In genomic region chr4:104064650-104065577, GRCh38 we compare ENCODE assay signal across 8 cellular contexts.
DNase-seq lines count a peak whose midpoint lies in the region; ATAC-seq and TF ChIP-seq lines count a peak whose summit lies in the region.

No MANE protein-coding gene starts in this region.

- TF ChIP-seq CTCF in Loucy (conservative IDR thresholded peaks at IDR 0.05; ENCODE audit: low read length): peak; percentile 63
- peak; percentile 34 to 49 for TF ChIP-seq CTCF in fibroblast of lung (conservative IDR thresholded peaks at IDR 0.05 in 1 of 2, IDR thresholded peaks at IDR 0.05 in 1 of 2; ENCODE audit: low read depth in 1 of 2, low read length in 2 of 2)
- peak; percentile 18 for TF ChIP-seq CTCF in osteoblast (IDR thresholded peaks at IDR 0.05; ENCODE audit: extremely low read depth, low read depth, low read length)
- TF ChIP-seq CTCF in gastrocnemius medialis (IDR thresholded peaks at IDR 0.05 in 4 of 5, conservative IDR thresholded peaks at IDR 0.05 in 1 of 5): peak in 1 of 5 experiments; percentile 28

- no peaks in the 10 kb centered on the region for H3F3A ChIP-seq in Loucy (ENCODE audit: low read depth)

- intact Hi-C loops in gastrocnemius medialis (cut with DNase I; ENCODE audit: low total_unique reads): no loop called here

- no peaks in the 10 kb centered on the region for H4K20me1 ChIP-seq in Loucy (ENCODE audit: insufficient read depth, low read length, poor library complexity, severe bottlenecking)
- H4K20me1 ChIP-seq in fibroblast of lung (ENCODE audit: control insufficient read depth, extremely low read depth, insufficient read depth, low read length): no peaks in the 10 kb centered on the region
- H4K20me1 ChIP-seq in osteoblast (ENCODE audit: insufficient read depth, low read length): no peaks in the 10 kb centered on the region

- H3K4me2 ChIP-seq in Loucy (ENCODE audit: low read depth, low read length, poor library complexity, severe bottlenecking) (no peak overlapping the region), fibroblast of lung (ENCODE audit: extremely low read depth, insufficient read depth, low read length) (no peak overlapping the region), osteoblast (ENCODE audit: insufficient read depth, low read length) (no peak overlapping the region)

- H3K79me2 ChIP-seq in Loucy (ENCODE audit: insufficient read depth, low read length) (no peaks in the 10 kb centered on the region), fibroblast of lung (ENCODE audit: control insufficient read depth, insufficient read depth, low read length) (no peaks in the 10 kb centered on the region), osteoblast (ENCODE audit: insufficient read depth, low read length) (no peaks in the 10 kb centered on the region)

- ATAC-seq in gastrocnemius medialis: no peak

- H2AFZ ChIP-seq in Loucy (ENCODE audit: low read length) (no peak overlapping the region), fibroblast of lung (ENCODE audit: low read length) (no peak overlapping the region), osteoblast (ENCODE audit: low read length) (no peak overlapping the region)

- H3K9ac ChIP-seq in Loucy (ENCODE audit: low read depth, low read length, poor library complexity, severe bottlenecking): no peak overlapping the region
- no peak overlapping the region for H3K9ac ChIP-seq in fibroblast of lung (ENCODE audit: insufficient read depth, low read length)

- H3K27me3 ChIP-seq in H7 (ENCODE audit: control insufficient read depth, insufficient read depth, low read length) (no peaks in the 10 kb centered on the region), Loucy (ENCODE audit: insufficient read depth, low read length, poor library complexity, severe bottlenecking) (no peaks in the 10 kb centered on the region), fibroblast of lung (ENCODE audit: control insufficient read depth, insufficient read depth, low read length) (no peaks in the 10 kb centered on the region), osteoblast (ENCODE audit: insufficient read depth, low read length) (no peaks in the 10 kb centered on the region), gastrocnemius medialis (no peaks in the 10 kb centered on the region)

- H3K9me2 ChIP-seq in Loucy (replicated peaks; ENCODE audit: low read depth, low read length): no peaks in the 10 kb centered on the region

- H3K27ac ChIP-seq in fibroblast of lung (ENCODE audit: insufficient read depth, low read length) (no peak overlapping the region), osteoblast (ENCODE audit: low read depth, low read length) (no peak overlapping the region), gastrocnemius medialis (no peak overlapping the region)

- DNase-seq in SIG-M5 treated with dmso at 0.1 percent for 504 hours (lab: John Stamatoyannopoulos, UW; ENCODE audit: unreplicated experiment) (peak; percentile 42), SIG-M5 (lab: John Stamatoyannopoulos, UW) (no peak), H7 (peak; percentile 8), SK-N-DZ (ENCODE audit: low spot score) (peak; percentile 64), fibroblast of lung (ENCODE audit: low read depth in 2 of 2) (peak; percentile 39 to 41), osteoblast (ENCODE audit: insufficient read length, low spot score, missing footprints) (no peak), gastrocnemius medialis (no peak)

- H3K4me1 ChIP-seq in Loucy (ENCODE audit: insufficient read depth, low read length, poor library complexity, severe bottlenecking) (no peaks in the 10 kb centered on the region), fibroblast of lung (ENCODE audit: control insufficient read depth, extremely low read depth, insufficient read depth, low read length) (no peaks in the 10 kb centered on the region), osteoblast (ENCODE audit: insufficient read depth, low read length) (no peaks in the 10 kb centered on the region), gastrocnemius medialis (no peaks in the 10 kb centered on the region)

- in situ Hi-C loops in gastrocnemius medialis (cut with MboI; ENCODE audit: low sequenced_read_pairs in 4 of 4): loop anchor here in 1 of 4 donors (25.0 kb wide), 1 partner anchor 797 kb away; no protein-coding TSS in a partner anchor

- H3K9me3 ChIP-seq in Loucy (ENCODE audit: insufficient read depth, low read depth, low read length) (no peaks in the 10 kb centered on the region), fibroblast of lung (ENCODE audit: control insufficient read depth, insufficient read depth, low read depth, low read length) (no peaks in the 10 kb centered on the region), osteoblast (ENCODE audit: low read depth, low read length) (no peaks in the 10 kb centered on the region), gastrocnemius medialis (no peaks in the 10 kb centered on the region)

- TF ChIP-seq POLR2A in gastrocnemius medialis (IDR thresholded peaks at IDR 0.05): no peak

- H3K4me3 ChIP-seq in H7 (ENCODE audit: insufficient read depth, low read depth, low read length): no peak overlapping the region
- H3K4me3 ChIP-seq in Loucy (ENCODE audit: low read length, poor library complexity, severe bottlenecking): no peak overlapping the region
- H3K4me3 ChIP-seq in fibroblast of lung (replicated peaks in 1 of 4; ENCODE audit: control extremely low read depth in 1 of 4, insufficient read depth in 1 of 4, low read depth in 3 of 4, low read length in 4 of 4): no peak overlapping the region
- H3K4me3 ChIP-seq in osteoblast (ENCODE audit: insufficient read depth, low read length): no peak overlapping the region
- no peak overlapping the region for H3K4me3 ChIP-seq in gastrocnemius medialis

- no peaks in the 10 kb centered on the region for H3K36me3 ChIP-seq in H7 (replicated peaks; ENCODE audit: control insufficient read depth, insufficient read depth, low read length)
- no peaks in the 10 kb centered on the region for H3K36me3 ChIP-seq in Loucy (ENCODE audit: insufficient read depth, low read length)
- no peaks in the 10 kb centered on the region for H3K36me3 ChIP-seq in fibroblast of lung (ENCODE audit: control insufficient read depth, insufficient read depth, low read length)
- no peaks in the 10 kb centered on the region for H3K36me3 ChIP-seq in osteoblast (ENCODE audit: insufficient read depth, low read length)
- H3K36me3 ChIP-seq in gastrocnemius medialis: no peaks in the 10 kb centered on the region

Comparison
In these comparisons a context has a peak if more than half of its experiments do, and no peak if none do; other contexts are left out.
1. DNase-seq: peak in SIG-M5 treated with dmso at 0.1 percent for 504 hours (single experiment), H7 (single experiment), SK-N-DZ (single experiment) and fibroblast of lung (2 of 2); none in SIG-M5 (single experiment), osteoblast (single experiment) and gastrocnemius medialis (0 of 2).